In genomic region chr1:47420547-47420946, GRCh38 we compare ENCODE assay signal across 12 cellular contexts. TPM values are rescaled to one million over a fixed set of nuclear protein-coding genes. Genes with fewer than 3 reads are reported as not detected.
"Had no signal": no experiment of that assay in that cellular context is flagged by ENCODE, and none has a peak within 500 bp of the region (broad histone marks: within the 10 kb centered on the region; RNA-seq: fewer than 3 reads in every experiment).

No MANE protein-coding gene starts in this region.

- H3K4me3 ChIP-seq: GM23248, GM23338, HAP-1 had no signal

- H3K27ac ChIP-seq: GM23248 had no signal

- DNase-seq: GM23248, GOT3, H7, H9, HCEC 1CT, HFFc6 had no signal

- H3K9ac ChIP-seq: GM23248 had no signal

- H3K36me3 ChIP-seq: HAP-1 had no signal

- H3K4me2 ChIP-seq: GM23338 had no signal

- H2AFZ ChIP-seq: GM23248, GM23338 had no signal

- H3K9me3 ChIP-seq: HAP-1 had no signal

- FAIRE-seq: H1, H54 had no signal

- H3K4me1 ChIP-seq: HAP-1 had no signal

- ATAC-seq: GM23338, HCT116 had no signal

RNA-seq across cellular contexts. Expression of gene FOXE3, which starts 4.5 kb away (rescaled TPM):
- total RNA-seq: GM23248, GM23338, H1, H4, HFFc6 had no signal
- polyA plus RNA-seq: GM23248, GM23338 had no signal

RNA-seq across cellular contexts. Expression of gene FOXD2, which starts 17.3 kb away (rescaled TPM):
- total RNA-seq: H1, H9 had no signal
- polyA plus RNA-seq: GM23338, H1 had no signal
